In genomic region chr6:17220040-17220439, GRCh38 we compare ENCODE assay signal across 24 cellular contexts.
"Had no signal": no experiment of that assay in that cellular context is flagged by ENCODE, and none has a peak within 500 bp of the region (broad histone marks: within the 10 kb centered on the region; RNA-seq: fewer than 3 reads in every experiment).

No MANE protein-coding gene starts in this region.

- H3K9me3 Mint-ChIP-seq: natural killer cell; stimulated activated effector memory CD8-positive, alpha-beta T cell treated with anti-CD3 and anti-CD28 coated beads, Interleukin-12 subunit alpha, Interleukin-12 subunit beta, amount 100 ng/mL, for 72 hours had no signal

- H3K27me3 ChIP-seq: dorsolateral prefrontal cortex, gastrocnemius medialis, pancreas, suprapubic skin, thyroid gland, upper lobe of left lung, uterus had no signal

- H3K27me3 Mint-ChIP-seq: progenitor cell of endocrine pancreas had no signal

- H3K4me3 ChIP-seq: dorsolateral prefrontal cortex, gastrocnemius medialis, lung, pancreas, smooth muscle cell, suprapubic skin, thyroid gland, upper lobe of left lung, uterus had no signal

- H3K4me1 ChIP-seq: gastrocnemius medialis, pancreas, thyroid gland, uterus had no signal

- H3K27ac ChIP-seq: dorsolateral prefrontal cortex, gastrocnemius medialis, pancreas, suprapubic skin, thyroid gland, upper lobe of left lung, uterus had no signal

- DNase-seq: cortex of kidney; dorsolateral prefrontal cortex; effector CD8-positive, alpha-beta T cell; gastrocnemius medialis; glutamatergic neuron; immature natural killer cell; left cardiac atrium; left ventricle myocardium superior; natural killer cell; nucleus accumbens; pancreas; right cardiac atrium; stimulated activated CD4-positive, alpha-beta T cell treated with anti-CD3 and anti-CD28 coated beads, Interleukin-4, amount 100 ng/mL, for 1 hour; stimulated activated CD8-positive, alpha-beta memory T cell treated with anti-CD3 and anti-CD28 coated beads, Interleukin-4, amount 100 ng/mL, for 48 hours; stimulated activated naive CD8-positive, alpha-beta T cell treated with anti-CD3 and anti-CD28 coated beads, Interleukin-15, Interleukin-2, amounts not matched to agents 100 U/mL and 50 U/mL, for 24 hours; thyroid gland; upper lobe of left lung; uterus had no signal

- H3K4me1 Mint-ChIP-seq: immature natural killer cell; natural killer cell; neural crest cell; stimulated activated effector memory CD8-positive, alpha-beta T cell treated with anti-CD3 and anti-CD28 coated beads, Interleukin-12 subunit alpha, Interleukin-12 subunit beta, amount 100 ng/mL, for 72 hours had no signal

- H3K27ac Mint-ChIP-seq: immature natural killer cell; natural killer cell; progenitor cell of endocrine pancreas; stimulated activated effector memory CD8-positive, alpha-beta T cell treated with anti-CD3 and anti-CD28 coated beads, Interleukin-12 subunit alpha, Interleukin-12 subunit beta, amount 100 ng/mL, for 72 hours had no signal

- H3K9me3 ChIP-seq: gastrocnemius medialis, pancreas, suprapubic skin, thyroid gland, upper lobe of left lung, uterus had no signal

- H3K4me3 Mint-ChIP-seq: immature natural killer cell; natural killer cell; neural crest cell; stimulated activated effector memory CD8-positive, alpha-beta T cell treated with anti-CD3 and anti-CD28 coated beads, Interleukin-12 subunit alpha, Interleukin-12 subunit beta, amount 100 ng/mL, for 72 hours had no signal

- H3K36me3 ChIP-seq: gastrocnemius medialis, pancreas, suprapubic skin, thyroid gland, upper lobe of left lung, uterus had no signal

- H3K4me2 ChIP-seq: smooth muscle cell had no signal

- H3K36me3 Mint-ChIP-seq: immature natural killer cell; natural killer cell; stimulated activated effector memory CD8-positive, alpha-beta T cell treated with anti-CD3 and anti-CD28 coated beads, Interleukin-12 subunit alpha, Interleukin-12 subunit beta, amount 100 ng/mL, for 72 hours had no signal
